In genomic region chr2:39234754-39235153, GRCh38 we compare ENCODE assay signal across 1 cellular context.
TF ChIP-seq lines count a peak whose summit lies in the region.

No MANE protein-coding gene starts in this region.

TF ChIP-seq in K562, 482 proteins besides CTCF, POLR2A, EP300 and RAD21 (continued from another document):
- no peak for TF ChIP-seq FOXO4 (CRISPR knock-in tag; IDR thresholded peaks at IDR 0.05)
- peak; percentile 53; the same call in 1 of the 2 replicates for TF ChIP-seq ZNF384 (IDR thresholded peaks at IDR 0.05; ENCODE audit: low read depth, low read length)
- TF ChIP-seq KDM2B (CRISPR knock-in tag; IDR thresholded peaks at IDR 0.05): no peak
- no peak for TF ChIP-seq ZNF408 (CRISPR knock-in tag; IDR thresholded peaks at IDR 0.05; ENCODE audit: low read depth)
- TF ChIP-seq GTF2A2 (tag; IDR thresholded peaks at IDR 0.05): no peak
- TF ChIP-seq ZNF140 (CRISPR knock-in tag; IDR thresholded peaks at IDR 0.05): no peak
- no peak for TF ChIP-seq KLF1 (tag; IDR thresholded peaks at IDR 0.05)
- no peak for TF ChIP-seq ZNF318 (IDR thresholded peaks at IDR 0.05; ENCODE audit: borderline replicate concordance in 1 of 2, low read depth in 1 of 2)
- TF ChIP-seq ETS2 (tag; IDR thresholded peaks at IDR 0.05; ENCODE audit: borderline replicate concordance, poor library complexity, severe bottlenecking): no peak
- TF ChIP-seq TAF9B (IDR thresholded peaks at IDR 0.05; ENCODE audit: partially characterized antibody): no peak
- 0 out of 2 replicates have a peak, but pooled peaks have one; percentile 20 for TF ChIP-seq JUN (IDR thresholded peaks at IDR 0.05; ENCODE audit: borderline replicate concordance, low read depth, low read length)
- TF ChIP-seq JUN (CRISPR knock-in tag; IDR thresholded peaks at IDR 0.05; ENCODE audit: borderline replicate concordance): no peak
- TF ChIP-seq CEBPB (tag; IDR thresholded peaks at IDR 0.05): peak; percentile 74
- no peak for TF ChIP-seq SIN3A (IDR thresholded peaks at IDR 0.05; ENCODE audit: borderline replicate concordance in 2 of 2, control insufficient read depth in 1 of 2, low read depth in 2 of 2, low read length in 2 of 2)
- no peak for TF ChIP-seq ELF2 (CRISPR knock-in tag; IDR thresholded peaks at IDR 0.05)
- TF ChIP-seq TEAD4 (IDR thresholded peaks at IDR 0.05; ENCODE audit: low read length): no peak
- TF ChIP-seq TEAD4 (CRISPR knock-in tag; IDR thresholded peaks at IDR 0.05; ENCODE audit: borderline replicate concordance): no peak
- no peak for TF ChIP-seq STAG1 (CRISPR knock-in tag; IDR thresholded peaks at IDR 0.05; ENCODE audit: borderline replicate concordance)
- TF ChIP-seq CTBP1 (IDR thresholded peaks at IDR 0.05; ENCODE audit: borderline replicate concordance): no peak
- TF ChIP-seq SLC30A9 (CRISPR knock-in tag; IDR thresholded peaks at IDR 0.05): no peak
- peak; percentile 33; the same call in 1 of the 2 replicates for TF ChIP-seq FOSL1 (tag; conservative IDR thresholded peaks at IDR 0.05)
- TF ChIP-seq THRB (CRISPR knock-in tag; conservative IDR thresholded peaks at IDR 0.05): no peak
- no peak for TF ChIP-seq TRIM25 (IDR thresholded peaks at IDR 0.05; ENCODE audit: borderline replicate concordance)
- peak; percentile 40; the same call in 1 of the 2 replicates for TF ChIP-seq ATF3 (IDR thresholded peaks at IDR 0.05)
- no peak for TF ChIP-seq ATF3 (CRISPR knock-in tag; conservative IDR thresholded peaks at IDR 0.05)
- TF ChIP-seq CEBPG (CRISPR knock-in tag; IDR thresholded peaks at IDR 0.05): peak; percentile 70; the same call in 1 of the 2 replicates
- TF ChIP-seq CEBPG (tag; conservative IDR thresholded peaks at IDR 0.05 in 1 of 2, IDR thresholded peaks at IDR 0.05 in 1 of 2): peak; percentile 29 to 70; a peak in 3 of 4 replicates
- TF ChIP-seq MAFG (tag; conservative IDR thresholded peaks at IDR 0.05): no peak
